In the genomic region with DNA sequence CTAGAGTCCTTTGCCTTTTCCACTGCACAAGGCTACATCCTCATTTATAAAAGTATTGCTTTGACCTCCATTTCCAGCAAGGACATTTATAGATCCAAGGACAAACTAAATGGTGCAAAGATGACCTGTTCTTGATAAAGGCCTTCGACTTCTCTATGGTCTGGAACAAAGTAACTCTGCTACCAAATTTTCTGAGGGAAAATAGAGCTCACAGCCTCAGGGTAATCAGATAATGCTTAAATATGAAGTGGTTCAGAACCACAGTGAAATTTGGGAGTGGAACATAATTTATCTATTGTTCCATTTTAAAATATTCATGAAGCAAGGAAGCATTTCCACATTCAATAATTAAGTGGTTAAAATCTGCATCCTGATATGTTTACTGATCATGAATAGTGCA, we compare ENCODE assay signal across 24 cellular contexts.
"Had no signal": no experiment of that assay in that cellular context is flagged by ENCODE, and none has a peak within 500 bp of the region (broad histone marks: within the 10 kb centered on the region; RNA-seq: fewer than 3 reads in every experiment).

No MANE protein-coding gene starts in this region.

- H3K27me3 ChIP-seq: left lung, ovary, right atrium auricular region, right lobe of liver, tibial nerve, upper lobe of left lung had no signal

- H3K9me3 ChIP-seq: left lung, mucosa of descending colon, ovary, right atrium auricular region, right lobe of liver, tibial nerve, upper lobe of left lung had no signal

- H3K36me3 ChIP-seq: left lung, ovary, right atrium auricular region, right lobe of liver, upper lobe of left lung had no signal

- H3K4me3 ChIP-seq: left lung, lung, mucosa of descending colon, ovary, right atrium auricular region, right lobe of liver, smooth muscle cell, tibial nerve, upper lobe of left lung had no signal

- H3K4me1 ChIP-seq: left lung, right lobe of liver, upper lobe of left lung had no signal

- ATAC-seq: left colon; left lung; mucosa of descending colon; naive thymus-derived CD4-positive, alpha-beta T cell; natural killer cell treated with Interleukin-12 subunit alpha and Interleukin-12 subunit beta and Interleukin-15 and Interleukin-18, amount 100 ng/mL, for 72 hours; right lobe of liver; stimulated activated memory B cell treated with anti-CD40 and anti-IgM and Interleukin-4, amounts not matched to agents 10 μg/mL and 1 μg/mL and 100 μg/mL, for 72 hours; stimulated activated naive CD8-positive, alpha-beta T cell treated with anti-CD3 and anti-CD28 coated beads, Interleukin-15, amount 100 ng/mL, for 72 hours had no signal

- H3K27ac ChIP-seq: left lung, ovary, right atrium auricular region, right lobe of liver, tibial nerve, upper lobe of left lung had no signal

- DNase-seq: hypothalamus; immature natural killer cell; kidney; left colon; left lung; midbrain; mucosa of descending colon; naive thymus-derived CD4-positive, alpha-beta T cell; ovary; right lobe of liver; stimulated activated CD4-positive, alpha-beta T cell treated with anti-CD3 and anti-CD28 coated beads, Interleukin-1b, Interleukin-23, amount 100 ng/mL, for 48 hours; stimulated activated CD4-positive, alpha-beta T cell treated with anti-CD3 and anti-CD28 coated beads, Interleukin-2, amount 100 ng/mL, for 48 hours; stimulated activated CD4-positive, alpha-beta T cell treated with anti-CD3 and anti-CD28 coated beads, Interleukin-4, amount 100 ng/mL, for 4 hours; stimulated activated CD8-positive, alpha-beta memory T cell treated with anti-CD3 and anti-CD28 coated beads, Interleukin-4, amount 100 ng/mL, for 48 hours; stimulated activated naive CD4-positive, alpha-beta T cell treated with Interleukin-2 at 50 U/mL for 16 hours; stimulated activated naive CD8-positive, alpha-beta T cell treated with anti-CD3 and anti-CD28 coated beads, Interleukin-15, amount 100 ng/mL, for 72 hours; substantia nigra; upper lobe of left lung had no signal
